ENCODE assay signal across 9 cellular contexts in the genomic region with DNA sequence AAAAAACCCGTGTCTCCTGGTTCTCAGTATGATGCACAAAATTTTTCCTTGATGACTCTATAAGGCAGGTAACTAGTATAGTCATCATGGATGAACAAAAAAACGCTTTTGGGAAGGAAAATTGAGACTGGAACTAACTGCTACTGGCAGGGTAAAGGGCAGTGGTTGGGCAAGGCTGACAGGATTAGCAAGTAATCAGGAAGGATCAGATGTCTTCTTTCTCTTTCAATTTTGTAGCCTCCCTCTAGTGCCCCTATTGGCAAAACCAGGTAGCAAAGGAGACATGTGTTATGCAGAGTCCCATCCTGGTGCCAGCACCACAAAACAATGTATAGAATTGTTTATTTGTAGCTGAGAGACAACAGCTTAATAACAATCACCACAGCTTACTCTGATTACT. TPM values are rescaled to one million over a fixed set of nuclear protein-coding genes. Genes with fewer than 3 reads are reported as not detected.
DNase-seq lines count a peak whose midpoint lies in the region; FAIRE-seq and TF ChIP-seq lines count a peak whose summit lies in the region.
"Had no signal": no experiment of that assay in that cellular context is flagged by ENCODE, and none has a peak within 500 bp of the region (broad histone marks: within the 10 kb centered on the region; RNA-seq: fewer than 3 reads in every experiment).

No MANE protein-coding gene starts in this region.

- H3K9me3 Mint-ChIP-seq in astrocyte (ENCODE audit: unreplicated experiment) (no peaks in the 10 kb centered on the region), type B pancreatic cell (no peaks in the 10 kb centered on the region)

- no peaks in the 10 kb centered on the region for H3K36me3 ChIP-seq in astrocyte (ENCODE audit: insufficient read depth, low read length)

- H2AFZ ChIP-seq in astrocyte (ENCODE audit: low read depth, low read length): no peak overlapping the region

- no peaks in the 10 kb centered on the region for H3K4me1 ChIP-seq in astrocyte (ENCODE audit: insufficient read depth, low read length)

- peak; percentile 17 for DNase-seq in NCI-H2107 treated with DMSO at 0.1 percent for 48 hours (lab: John Stamatoyannopoulos, UW; ENCODE audit: unreplicated experiment)
- DNase-seq in NCI-H2107 (lab: John Stamatoyannopoulos, UW): no peak
- peak; percentile 65 for DNase-seq in MV-4-11 (lab: John Stamatoyannopoulos, UW)
- no peak for DNase-seq in astrocyte (ENCODE audit: low read depth)
- DNase-seq in type B pancreatic cell (ENCODE audit: extremely low spot score, unreplicated experiment): no peak
- DNase-seq in NCI-H2081 (lab: John Stamatoyannopoulos, UW): no peak
- no peak for DNase-seq in NCI-H146 (lab: John Stamatoyannopoulos, UW)
- DNase-seq in activated naive CD4-positive, alpha-beta T cell treated with Interleukin-2 at 50 U/mL for 16 hours: no peak
- DNase-seq: naive B cell had no signal

- H3K27ac ChIP-seq in astrocyte (ENCODE audit: low read depth, low read length): no peak overlapping the region

- H3K27ac Mint-ChIP-seq in astrocyte (ENCODE audit: unreplicated experiment): no peak overlapping the region
- no peak overlapping the region for H3K27ac Mint-ChIP-seq in type B pancreatic cell
- H3K27ac Mint-ChIP-seq: naive B cell had no signal

- no peak overlapping the region for H3K9ac ChIP-seq in astrocyte (ENCODE audit: low read length)

- no peak overlapping the region for H3K4me2 ChIP-seq in astrocyte (ENCODE audit: low read length)

- H3K4me3 ChIP-seq in astrocyte (ENCODE audit: insufficient read depth, low read depth, low read length): no peak overlapping the region

- H3K27me3 Mint-ChIP-seq in astrocyte (ENCODE audit: low read depth, unreplicated experiment) (no peaks in the 10 kb centered on the region), type B pancreatic cell (no peaks in the 10 kb centered on the region)
- H3K27me3 Mint-ChIP-seq: naive B cell had no signal

- no peaks in the 10 kb centered on the region for H3K9me3 ChIP-seq in astrocyte (ENCODE audit: insufficient read depth, low read depth, low read length)

- FAIRE-seq in astrocyte (lab: Jason Lieb, UNC): peak; percentile 68

- no peaks in the 10 kb centered on the region for H3K4me1 Mint-ChIP-seq in astrocyte (ENCODE audit: low read depth, unreplicated experiment)
- H3K4me1 Mint-ChIP-seq in type B pancreatic cell (ENCODE audit: unreplicated experiment): no peaks in the 10 kb centered on the region
- H3K4me1 Mint-ChIP-seq: naive B cell had no signal

- H4K20me1 ChIP-seq in astrocyte (ENCODE audit: insufficient read depth, low read length): no peaks in the 10 kb centered on the region

- H3K4me3 Mint-ChIP-seq in astrocyte (ENCODE audit: unreplicated experiment) (no peak overlapping the region), type B pancreatic cell (no peak overlapping the region)
- H3K4me3 Mint-ChIP-seq: naive B cell had no signal

- H3K79me2 ChIP-seq in astrocyte (ENCODE audit: insufficient read depth, low read length): no peaks in the 10 kb centered on the region

- TF ChIP-seq CTCF in astrocyte (IDR thresholded peaks at IDR 0.05; ENCODE audit: insufficient read depth, low read depth, low read length): no peak
- TF ChIP-seq CTCF in type B pancreatic cell (conservative IDR thresholded peaks at IDR 0.05): peak; percentile 56

- H3K27me3 ChIP-seq in astrocyte (ENCODE audit: insufficient read depth, low read length): no peaks in the 10 kb centered on the region

- H3K36me3 Mint-ChIP-seq in astrocyte (ENCODE audit: low read depth, unreplicated experiment): no peaks in the 10 kb centered on the region
- no peaks in the 10 kb centered on the region for H3K36me3 Mint-ChIP-seq in type B pancreatic cell
- H3K36me3 Mint-ChIP-seq: naive B cell had no signal

RNA-seq across cellular contexts. Expression of a gene that starts 12.8 kb away (rescaled TPM):
- 2.7 and 3.7 TPM in 2 replicates for total RNA-seq in astrocyte
- 0.71 and 3.7 TPM in 2 replicates for total RNA-seq in type B pancreatic cell (ENCODE audit: low replicate concordance)

Comparison
In these comparisons a context has a peak if more than half of its experiments do, and no peak if none do; other contexts are left out.
1. DNase-seq: peak in NCI-H2107 treated with DMSO at 0.1 percent for 48 hours (single experiment) and MV-4-11 (single experiment); none in NCI-H2107 (single experiment), astrocyte (single experiment), type B pancreatic cell (single experiment), NCI-H2081 (0 of 2), NCI-H146 (single experiment) and activated naive CD4-positive, alpha-beta T cell treated with Interleukin-2 at 50 U/mL for 16 hours (single experiment).